ENCODE assay signal across 14 cellular contexts in genomic region chr1:38285807-38286530, GRCh38.
"Had no signal": no experiment of that assay in that cellular context is flagged by ENCODE, and none has a peak within 500 bp of the region (broad histone marks: within the 10 kb centered on the region; RNA-seq: fewer than 3 reads in every experiment).

No MANE protein-coding gene starts in this region.

- H3K36me3 ChIP-seq: gastroesophageal sphincter, sigmoid colon, suprapubic skin, upper lobe of left lung had no signal

- H3K4me3 ChIP-seq: gastroesophageal sphincter, sigmoid colon, suprapubic skin, upper lobe of left lung had no signal

- H3K9me3 ChIP-seq: gastroesophageal sphincter, sigmoid colon, suprapubic skin, upper lobe of left lung had no signal

- FAIRE-seq: bronchial epithelial cell had no signal

- DNase-seq: activated CD4-positive, alpha-beta T cell treated with anti-CD3 and anti-CD28 coated beads for 4 hours; activated CD8-positive, alpha-beta T cell treated with anti-CD3 and anti-CD28 coated beads for 36 hours; activated naive CD4-positive, alpha-beta T cell; aorta; hippocampal formation; left colon; sigmoid colon; stimulated activated naive CD4-positive, alpha-beta T cell; T-helper 1 cell; upper lobe of left lung had no signal

- H3K4me1 ChIP-seq: gastroesophageal sphincter, sigmoid colon, suprapubic skin, upper lobe of left lung had no signal

- H3K27ac ChIP-seq: gastroesophageal sphincter, sigmoid colon, suprapubic skin, upper lobe of left lung, VCaP had no signal

- H3K27me3 ChIP-seq: upper lobe of left lung had no signal
